1 cellular context compared by ENCODE assay signal in genomic region chr2:217893440-217893839, GRCh38.
TF ChIP-seq lines count a peak whose summit lies in the region.

No MANE protein-coding gene starts in this region.

TF ChIP-seq in HepG2, 621 proteins besides CTCF, POLR2A, EP300 and RAD21 (continued from another document):
- TF ChIP-seq ZBTB40 (IDR thresholded peaks at IDR 0.05), result no peak
- TF ChIP-seq ZBTB40 (CRISPR knock-in tag; IDR thresholded peaks at IDR 0.05), result no peak
- TF ChIP-seq HNRNPL (IDR thresholded peaks at IDR 0.05; ENCODE audit: low read depth, low read length), result 0 out of 2 replicates have a peak, but pooled peaks have one; percentile 37
- TF ChIP-seq DNMT3B (CRISPR knock-in tag; conservative IDR thresholded peaks at IDR 0.05), result no peak
- TF ChIP-seq RBFOX2 (IDR thresholded peaks at IDR 0.05; ENCODE audit: low read depth, low read length), result peak; percentile 58; the same call in 1 of the 2 replicates
- no peak for TF ChIP-seq ZNF652 (CRISPR knock-in tag; IDR thresholded peaks at IDR 0.05; ENCODE audit: borderline replicate concordance, low read depth)
- no peak for TF ChIP-seq ZNF230 (CRISPR knock-in tag; IDR thresholded peaks at IDR 0.05)
- no peak for TF ChIP-seq HHEX (CRISPR knock-in tag; IDR thresholded peaks at IDR 0.05)
- TF ChIP-seq KDM6A (CRISPR knock-in tag; IDR thresholded peaks at IDR 0.05; ENCODE audit: low read depth), result no peak
